ENCODE assay signal across 8 cellular contexts in genomic region chr2:68491582-68491981, GRCh38. TPM values are rescaled to one million over a fixed set of nuclear protein-coding genes. Genes with fewer than 3 reads are reported as not detected.
"Had no signal": no experiment of that assay in that cellular context is flagged by ENCODE, and none has a peak within 500 bp of the region (broad histone marks: within the 10 kb centered on the region; RNA-seq: fewer than 3 reads in every experiment).

No MANE protein-coding gene starts in this region.

- ATAC-seq: GM12878 had no signal

- DNase-seq: GDM1, GF-D8 had no signal

- H3K4me3 ChIP-seq: GM12878 had no signal

- FAIRE-seq: GM12878, GM12891, GM12892, GM18507, GM19239 had no signal

RNA-seq across cellular contexts. Expression of gene FBXO48, which starts 24.5 kb away (rescaled TPM):
- total RNA-seq: G401 had no signal
